In genomic region chr7:94055963-94056362, GRCh38 we compare ENCODE assay signal across 28 cellular contexts. TPM values are rescaled to one million over a fixed set of nuclear protein-coding genes. Genes with fewer than 3 reads are reported as not detected.
DNase-seq lines count a peak whose midpoint lies in the region; ATAC-seq, FAIRE-seq and TF ChIP-seq lines count a peak whose summit lies in the region.
"Had no signal": no experiment of that assay in that cellular context is flagged by ENCODE, and none has a peak within 500 bp of the region (broad histone marks: within the 10 kb centered on the region; RNA-seq: fewer than 3 reads in every experiment).

No MANE protein-coding gene starts in this region.

- no peak overlapping the region for H2BK12ac ChIP-seq in H9 (ENCODE audit: insufficient read length, low read depth, low read length)

- H2AFZ ChIP-seq in H9 (ENCODE audit: low read length): no peak overlapping the region
- H2AFZ ChIP-seq: hepatocyte had no signal

- no peaks in the 10 kb centered on the region for H3K79me2 ChIP-seq in H9 (ENCODE audit: insufficient read depth, low read length)
- H3K79me2 ChIP-seq: hepatocyte had no signal

- no peak overlapping the region for H3K27ac ChIP-seq in H9 (ENCODE audit: insufficient read length, low read depth, low read length)
- H3K27ac ChIP-seq: foreskin keratinocyte, hepatocyte had no signal

- H3K36me3 Mint-ChIP-seq in nephron progenitor cell (ENCODE audit: low read depth) (peaks cover 16% of the 10 kb centered on the region), H9 (ENCODE audit: insufficient read depth in 1 of 3, low read depth in 3 of 3) (no peaks in the 10 kb centered on the region)
- H3K36me3 Mint-ChIP-seq in activated CD4-positive, alpha-beta T cell treated with anti-CD3 and anti-CD28 coated beads, Interleukin-2, amount 10 ng/mL, durations not matched to agents 7 days and 5 days (ENCODE audit: low read depth): no peaks in the 10 kb centered on the region
- H3K36me3 Mint-ChIP-seq: activated naive CD4-positive, alpha-beta T cell treated with anti-CD3 and anti-CD28 coated beads, Interleukin-2, amount 10 ng/mL, durations not matched to agents 7 days and 5 days had no signal

- H3K23me2 ChIP-seq in H9 (ENCODE audit: insufficient read length, low read depth, low read length, poor library complexity, severe bottlenecking): no peaks in the 10 kb centered on the region

- no peaks in the 10 kb centered on the region for H3K79me1 ChIP-seq in H9 (ENCODE audit: insufficient read depth, low read depth, low read length, poor library complexity, severe bottlenecking)

- H3K9me3 Mint-ChIP-seq in nephron progenitor cell: peaks cover 14% of the 10 kb centered on the region
- H3K9me3 Mint-ChIP-seq in H9: no peaks in the 10 kb centered on the region
- no peaks in the 10 kb centered on the region for H3K9me3 Mint-ChIP-seq in activated CD4-positive, alpha-beta T cell treated with anti-CD3 and anti-CD28 coated beads, Interleukin-2, amount 10 ng/mL, durations not matched to agents 7 days and 5 days
- H3K9me3 Mint-ChIP-seq: activated naive CD4-positive, alpha-beta T cell treated with anti-CD3 and anti-CD28 coated beads, Interleukin-2, amount 10 ng/mL, durations not matched to agents 7 days and 5 days had no signal

- H2BK20ac ChIP-seq in H9 (ENCODE audit: low read depth, low read length, poor library complexity, severe bottlenecking): no peak overlapping the region

- no peak overlapping the region for H3K14ac ChIP-seq in H9 (ENCODE audit: insufficient read depth, low read length)

- no peak overlapping the region for H2BK120ac ChIP-seq in H9 (ENCODE audit: low read depth, low read length, poor library complexity, severe bottlenecking)

- CTCF ChIA-PET in activated CD4-positive, alpha-beta T cell treated with anti-CD3 and anti-CD28 coated beads, Interleukin-2, amount 10 ng/mL, durations not matched to agents 7 days and 5 days (lab: Charles Lee): no interaction called here

- no peak overlapping the region for H3K4me3 ChIP-seq in cardiac fibroblast (replicated peaks in 1 of 2; ENCODE audit: low read depth in 2 of 2, low read length in 2 of 2)
- H3K4me3 ChIP-seq: hepatocyte, lung had no signal

- H3K9ac ChIP-seq in H9 (ENCODE audit: extremely low read depth, insufficient read length, low read length): no peak overlapping the region

- H2AK5ac ChIP-seq in H9 (ENCODE audit: insufficient read length, low read length): no peak overlapping the region

- H3K4me1 ChIP-seq in H9 (ENCODE audit: insufficient read depth, low read length): no peaks in the 10 kb centered on the region; the same call in 1 of the 2 replicates

- FAIRE-seq in RCC 7860 (lab: Jason Lieb, UNC): no peak
- FAIRE-seq: GM12892, islet of Langerhans had no signal

- no peak overlapping the region for H2BK15ac ChIP-seq in H9 (ENCODE audit: low read depth, low read length)

- H4K20me1 ChIP-seq in H9 (ENCODE audit: control insufficient read depth, insufficient read depth, insufficient read length): no peaks in the 10 kb centered on the region

- H4K8ac ChIP-seq in H9 (replicated peaks; ENCODE audit: insufficient read length, low read depth, low read length): no peak overlapping the region

- H3K27me3 Mint-ChIP-seq in nephron progenitor cell (ENCODE audit: low read depth, poor library complexity) (no peaks in the 10 kb centered on the region), H9 (ENCODE audit: low read depth) (no peaks in the 10 kb centered on the region)
- peaks cover 11% of the 10 kb centered on the region for H3K27me3 Mint-ChIP-seq in activated CD4-positive, alpha-beta T cell treated with anti-CD3 and anti-CD28 coated beads, Interleukin-2, amount 10 ng/mL, durations not matched to agents 7 days and 5 days

- TF ChIP-seq CTCF in cardiac fibroblast (IDR thresholded peaks at IDR 0.05; ENCODE audit: low read depth, low read length) (no peak), nephron progenitor cell (IDR thresholded peaks at IDR 0.05) (no peak), H9 (conservative IDR thresholded peaks at IDR 0.05) (no peak)

- H3K27ac Mint-ChIP-seq in nephron progenitor cell (peak overlapping the region; percentile 77), H9 (no peak overlapping the region; a peak in 1 of 7 replicates)
- no peak overlapping the region for H3K27ac Mint-ChIP-seq in activated CD4-positive, alpha-beta T cell treated with anti-CD3 and anti-CD28 coated beads, Interleukin-2, amount 10 ng/mL, durations not matched to agents 7 days and 5 days
- H3K27ac Mint-ChIP-seq: activated naive CD4-positive, alpha-beta T cell treated with anti-CD3 and anti-CD28 coated beads, Interleukin-2, amount 10 ng/mL, durations not matched to agents 7 days and 5 days had no signal

- no peak overlapping the region for H4K91ac ChIP-seq in H9 (ENCODE audit: insufficient read length, low read depth, low read length)

- H3K4ac ChIP-seq in H9 (ENCODE audit: low read depth, low read length): no peak overlapping the region

- no peaks in the 10 kb centered on the region for H3K9me3 ChIP-seq in H9 (ENCODE audit: control insufficient read depth, low read depth, low read length)

- H3K18ac ChIP-seq in H9 (ENCODE audit: insufficient read length, low read depth, low read length): no peak overlapping the region

- no peak overlapping the region for H3K23ac ChIP-seq in H9 (ENCODE audit: insufficient read length, low read depth, low read length)

- no peak overlapping the region for H2BK5ac ChIP-seq in H9 (ENCODE audit: insufficient read length, low read length)

- H3K27me3 ChIP-seq in H9 (ENCODE audit: insufficient read depth, low read length): no peaks in the 10 kb centered on the region
- H3K27me3 ChIP-seq: foreskin keratinocyte, hepatocyte had no signal

- no peak for ATAC-seq in GM21526 (IDR thresholded peaks at IDR 0.05; ENCODE audit: low FRiP score, unreplicated experiment)
- ATAC-seq: activated CD4-positive, CD25-positive, alpha-beta regulatory T cell treated with anti-CD3 and anti-CD28 coated beads, Interleukin-2, amount 50 U/mL, for 24 hours; Right ventricle myocardium inferior had no signal

- H3K4me2 ChIP-seq in H9 (ENCODE audit: insufficient read depth, insufficient read length, low read length): no peak overlapping the region
- H3K4me2 ChIP-seq: hepatocyte had no signal

- POLR2A ChIA-PET in activated CD4-positive, alpha-beta T cell treated with anti-CD3 and anti-CD28 coated beads, Interleukin-2, amount 10 ng/mL, durations not matched to agents 7 days and 5 days (lab: Charles Lee): no interaction called here

- no peak overlapping the region for H4K5ac ChIP-seq in H9 (ENCODE audit: insufficient read length, low read depth, low read length)

- H3T11ph ChIP-seq in H9 (ENCODE audit: low read length): no peak overlapping the region

- DNase-seq in HCEC 1CT: peak; percentile 3
- DNase-seq in RCC 7860 (ENCODE audit: low spot score): peak; percentile 94
- DNase-seq in cardiac fibroblast (ENCODE audit: low read depth in 2 of 2): peak; percentile 25 to 51
- no peak for DNase-seq in nephron progenitor cell
- no peak for DNase-seq in DMS114 treated with DMSO at 0.1 percent for 48 hours (lab: John Stamatoyannopoulos, UW; ENCODE audit: unreplicated experiment)
- no peak for DNase-seq in H9
- no peak for DNase-seq in activated CD4-positive, alpha-beta T cell treated with anti-CD3 and anti-CD28 coated beads, Interleukin-2, amount 10 ng/mL, durations not matched to agents 7 days and 5 days
- DNase-seq: activated CD8-positive, alpha-beta memory T cell treated with anti-CD3 and anti-CD28 coated beads for 24 hours; activated naive CD4-positive, alpha-beta T cell treated with anti-CD3 and anti-CD28 coated beads, Interleukin-2, amount 10 ng/mL, durations not matched to agents 7 days and 5 days; activated T-cell treated with anti-CD3 and anti-CD28 coated beads, Interleukin-2, amount 50 U/mL, for 48 hours; anterior cingulate cortex; cerebellar nuclear complex; DMS79 treated with DMSO at 0.1 percent for 48 hours; foreskin keratinocyte; MM.1S; NCI-H526; nucleus accumbens; retina; stimulated activated CD4-positive, alpha-beta T cell treated with anti-CD3 and anti-CD28 coated beads, Interleukin-2, amount 100 ng/mL, for 48 hours; stimulated activated naive CD4-positive, alpha-beta T cell treated with Interleukin-2 at 50 U/mL for 16 hours; T1000 had no signal

- H3K4me1 Mint-ChIP-seq in nephron progenitor cell (peaks cover 81% of the 10 kb centered on the region), H9 (peaks cover 9 to 17% of the 10 kb centered on the region in 2 experiments)
- H3K4me1 Mint-ChIP-seq in activated CD4-positive, alpha-beta T cell treated with anti-CD3 and anti-CD28 coated beads, Interleukin-2, amount 10 ng/mL, durations not matched to agents 7 days and 5 days: peaks cover 2% of the 10 kb centered on the region

- no peak overlapping the region for H3K56ac ChIP-seq in H9 (ENCODE audit: insufficient read length, low read depth, low read length)

- peak overlapping the region; percentile 18 for H3K4me3 Mint-ChIP-seq in nephron progenitor cell
- no peak overlapping the region for H3K4me3 Mint-ChIP-seq in H9
- no peak overlapping the region for H3K4me3 Mint-ChIP-seq in activated CD4-positive, alpha-beta T cell treated with anti-CD3 and anti-CD28 coated beads, Interleukin-2, amount 10 ng/mL, durations not matched to agents 7 days and 5 days
- H3K4me3 Mint-ChIP-seq: activated naive CD4-positive, alpha-beta T cell treated with anti-CD3 and anti-CD28 coated beads, Interleukin-2, amount 10 ng/mL, durations not matched to agents 7 days and 5 days had no signal

RNA-seq across cellular contexts. Expression of gene BET1, which starts 51.8 kb away (rescaled TPM):
- total RNA-seq in H9 (2021): 21.4 and 23.4 TPM in 2 replicates
- 10 to 100 TPM; 19.2 to 20.0 TPM for total RNA-seq in activated CD4-positive, alpha-beta T cell treated with anti-CD3 and anti-CD28 coated beads, Interleukin-2, amount 10 ng/mL, durations not matched to agents 7 days and 5 days

Comparison
In these comparisons a context has a peak if more than half of its experiments do, and no peak if none do; other contexts are left out.
1. DNase-seq: peak in HCEC 1CT (single experiment), RCC 7860 (single experiment) and cardiac fibroblast (2 of 2); none in nephron progenitor cell (single experiment), DMS114 treated with DMSO at 0.1 percent for 48 hours (single experiment), H9 (single experiment) and activated CD4-positive, alpha-beta T cell treated with anti-CD3 and anti-CD28 coated beads, Interleukin-2, amount 10 ng/mL, durations not matched to agents 7 days and 5 days (single experiment).